10 cellular contexts compared by ENCODE assay signal in the genomic region with DNA sequence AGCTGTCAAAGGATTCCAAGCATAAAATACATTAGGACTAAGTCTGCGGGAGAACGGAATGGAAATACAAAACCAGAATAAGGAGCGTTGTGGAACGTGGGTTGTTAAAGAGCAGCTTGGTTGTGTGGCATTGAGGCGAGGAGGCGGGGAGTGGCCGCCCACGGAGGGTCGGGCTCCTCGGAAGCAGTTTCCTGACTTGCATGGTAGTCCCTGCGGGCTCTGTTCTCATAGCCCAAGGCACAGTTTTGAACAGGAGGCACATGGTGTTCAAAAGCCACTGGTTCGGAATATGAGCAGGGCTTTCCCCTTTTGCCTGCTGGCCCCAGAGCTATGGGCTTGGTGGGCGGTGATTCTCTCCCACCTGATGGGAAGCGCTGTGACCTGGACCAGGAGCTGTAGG.
"Had no signal": no experiment of that assay in that cellular context is flagged by ENCODE, and none has a peak within 500 bp of the region (broad histone marks: within the 10 kb centered on the region; RNA-seq: fewer than 3 reads in every experiment).

No MANE protein-coding gene starts in this region.

- H3K4me3 ChIP-seq: heart right ventricle, right atrium auricular region, smooth muscle cell had no signal

- ATAC-seq: natural killer cell had no signal

- H3K4me1 ChIP-seq: heart right ventricle, right atrium auricular region had no signal

- H3K27ac ChIP-seq: heart right ventricle, right atrium auricular region had no signal

- DNase-seq: erythroblast; foreskin melanocyte; heart right ventricle; islet precursor cell; natural killer cell; stimulated activated CD4-positive, alpha-beta T cell treated with anti-CD3 and anti-CD28 coated beads, Interleukin-2, amount 100 ng/mL, for 48 hours; stimulated activated naive CD4-positive, alpha-beta T cell treated with Interleukin-2 at 50 U/mL for 16 hours; trophoblast cell had no signal

- H3K27me3 ChIP-seq: heart right ventricle, right atrium auricular region had no signal
